In the genomic region with DNA sequence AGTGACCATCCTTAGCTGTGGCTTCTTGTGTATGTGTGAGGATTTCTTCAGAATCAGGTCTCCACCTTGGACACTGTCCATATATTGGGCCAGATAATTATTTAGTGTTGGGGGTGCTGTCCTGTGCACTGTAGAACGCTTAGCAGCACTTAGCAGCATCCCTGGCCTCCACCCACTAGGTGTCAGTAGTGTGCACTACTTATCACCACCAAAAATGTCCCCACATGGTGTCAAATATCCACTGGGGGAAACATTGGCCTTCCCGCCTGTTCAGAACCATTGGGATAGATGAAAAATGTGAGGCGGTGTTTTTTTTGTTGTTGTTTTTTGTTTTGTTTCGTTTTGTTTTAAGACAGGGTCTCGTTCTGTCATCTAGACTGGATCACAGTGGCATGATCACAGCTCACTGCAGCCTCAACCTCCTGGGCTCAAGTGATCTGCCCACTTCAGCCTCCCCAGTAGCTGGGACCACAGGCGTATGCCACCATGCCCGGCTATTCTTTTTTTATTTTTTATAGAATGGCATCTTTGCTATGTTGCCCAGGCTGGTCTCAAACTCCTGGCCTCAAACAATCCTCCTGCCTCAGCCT, we compare ENCODE assay signal across 10 cellular contexts.
DNase-seq lines count a peak whose midpoint lies in the region; ATAC-seq and TF ChIP-seq lines count a peak whose summit lies in the region.
"Had no signal": no experiment of that assay in that cellular context is flagged by ENCODE, and none has a peak within 500 bp of the region (broad histone marks: within the 10 kb centered on the region; RNA-seq: fewer than 3 reads in every experiment).

No MANE protein-coding gene starts in this region.

- DNase-seq in NCI-H748 (lab: John Stamatoyannopoulos, UW; ENCODE audit: unreplicated experiment) = peak; percentile 53
- DNase-seq in NCI-H748 treated with DMSO at 0.1 percent for 48 hours (lab: John Stamatoyannopoulos, UW) = no peak
- no peak for DNase-seq in HFFc6
- DNase-seq in NCI-H524 treated with DMSO at 0.1 percent for 48 hours (lab: John Stamatoyannopoulos, UW) = peak; percentile 6
- DNase-seq in dermis blood vessel endothelial cell = peak; percentile 33
- peak; percentile 37 for DNase-seq in stimulated activated naive CD8-positive, alpha-beta T cell treated with anti-CD3 and anti-CD28 coated beads, Interleukin-15, Interleukin-2, amounts not matched to agents 100 U/mL and 50 U/mL, for 24 hours
- no peak for DNase-seq in T-helper 2 cell treated with Interferon-gamma antibody and Interleukin-4, amounts not matched to agents 5 μg/mL and 100 μg/mL, for 36 hours (ENCODE audit: low spot score)
- no peak for DNase-seq in CD8-positive, alpha-beta T cell

- H3K4me3 ChIP-seq in CD8-positive, alpha-beta T cell (ENCODE audit: low read depth, low read length) = no peak overlapping the region

- peaks cover 6% of the 10 kb centered on the region; the same call in 1 of the 2 replicates for H3K36me3 Mint-ChIP-seq in HFFc6 (ENCODE audit: low read depth)
- H3K36me3 Mint-ChIP-seq in T-helper 2 cell treated with Interferon-gamma antibody and Interleukin-4, amounts not matched to agents 5 μg/mL and 100 μg/mL, for 36 hours (ENCODE audit: low read depth) = no peaks in the 10 kb centered on the region
- no peaks in the 10 kb centered on the region for H3K36me3 Mint-ChIP-seq in CD8-positive, alpha-beta T cell
- H3K36me3 Mint-ChIP-seq: CD4-positive, alpha-beta memory T cell had no signal

- peak; percentile 66 for TF ChIP-seq CTCF in HFFc6 (IDR thresholded peaks at IDR 0.05)
- no peak for TF ChIP-seq CTCF in CD8-positive, alpha-beta T cell (IDR thresholded peaks at IDR 0.05)

- CTCF ChIA-PET in CD8-positive, alpha-beta T cell (lab: Charles Lee) = interaction anchor here (0.9 to 1.5 kb wide), 2 partner anchors 12 to 53 kb away, joined by 3 read pairs; no protein-coding TSS in a partner anchor

- H3K27me3 Mint-ChIP-seq in HFFc6 (ENCODE audit: insufficient read depth) = no peaks in the 10 kb centered on the region; the same call in 1 of the 2 replicates
- H3K27me3 Mint-ChIP-seq in T-helper 2 cell treated with Interferon-gamma antibody and Interleukin-4, amounts not matched to agents 5 μg/mL and 100 μg/mL, for 36 hours (ENCODE audit: low read depth) = no peaks in the 10 kb centered on the region
- peaks cover 10% of the 10 kb centered on the region for H3K27me3 Mint-ChIP-seq in CD8-positive, alpha-beta T cell (ENCODE audit: low read depth)

- POLR2A ChIA-PET in CD8-positive, alpha-beta T cell (lab: Charles Lee) = no interaction called here

- no peaks in the 10 kb centered on the region for H3K9me3 Mint-ChIP-seq in HFFc6
- H3K9me3 Mint-ChIP-seq in T-helper 2 cell treated with Interferon-gamma antibody and Interleukin-4, amounts not matched to agents 5 μg/mL and 100 μg/mL, for 36 hours = no peaks in the 10 kb centered on the region
- no peaks in the 10 kb centered on the region for H3K9me3 Mint-ChIP-seq in CD8-positive, alpha-beta T cell

- H3K4me3 Mint-ChIP-seq in HFFc6 = no peak overlapping the region
- H3K4me3 Mint-ChIP-seq in T-helper 2 cell treated with Interferon-gamma antibody and Interleukin-4, amounts not matched to agents 5 μg/mL and 100 μg/mL, for 36 hours = no peak overlapping the region
- H3K4me3 Mint-ChIP-seq in CD8-positive, alpha-beta T cell = no peak overlapping the region
- H3K4me3 Mint-ChIP-seq: CD4-positive, alpha-beta memory T cell had no signal

- H3K9me3 ChIP-seq in CD8-positive, alpha-beta T cell (ENCODE audit: low read length) = no peaks in the 10 kb centered on the region
- H3K9me3 ChIP-seq: neutrophil had no signal

- intact Hi-C loops in CD8-positive, alpha-beta T cell (cut with DNase I, micrococcal nuclease) = no loop called here

- H3K27me3 ChIP-seq in CD8-positive, alpha-beta T cell (ENCODE audit: insufficient read depth, low read length) = no peaks in the 10 kb centered on the region

- H3K27ac ChIP-seq in CD8-positive, alpha-beta T cell (ENCODE audit: low read depth, low read length) = no peak overlapping the region
- H3K27ac ChIP-seq: neutrophil had no signal

- H3K36me3 ChIP-seq in CD8-positive, alpha-beta T cell (ENCODE audit: insufficient read depth, low read length) = no peaks in the 10 kb centered on the region
- H3K36me3 ChIP-seq: neutrophil had no signal

- ATAC-seq in stimulated activated naive CD8-positive, alpha-beta T cell treated with anti-CD3 and anti-CD28 coated beads, Interleukin-15, Interleukin-2, amounts not matched to agents 100 U/mL and 50 U/mL, for 24 hours = no peak
- no peak for ATAC-seq in CD8-positive, alpha-beta T cell

- H3K4me1 Mint-ChIP-seq in HFFc6 (ENCODE audit: low read depth) = peaks cover 7% of the 10 kb centered on the region
- peaks cover 3% of the 10 kb centered on the region for H3K4me1 Mint-ChIP-seq in T-helper 2 cell treated with Interferon-gamma antibody and Interleukin-4, amounts not matched to agents 5 μg/mL and 100 μg/mL, for 36 hours (ENCODE audit: low read depth)
- H3K4me1 Mint-ChIP-seq in CD8-positive, alpha-beta T cell (ENCODE audit: low read depth) = no peaks in the 10 kb centered on the region

- no peaks in the 10 kb centered on the region for H3K4me1 ChIP-seq in CD8-positive, alpha-beta T cell (ENCODE audit: insufficient read depth, low read length)

- no peak overlapping the region for H3K27ac Mint-ChIP-seq in HFFc6
- H3K27ac Mint-ChIP-seq in T-helper 2 cell treated with Interferon-gamma antibody and Interleukin-4, amounts not matched to agents 5 μg/mL and 100 μg/mL, for 36 hours = no peak overlapping the region
- H3K27ac Mint-ChIP-seq in CD8-positive, alpha-beta T cell = no peak overlapping the region
- H3K27ac Mint-ChIP-seq: CD4-positive, alpha-beta memory T cell had no signal

Comparison
In these comparisons a context has a peak if more than half of its experiments do, and no peak if none do; other contexts are left out.
1. DNase-seq: peak in NCI-H748 (single experiment), NCI-H524 treated with DMSO at 0.1 percent for 48 hours (single experiment), dermis blood vessel endothelial cell (single experiment) and stimulated activated naive CD8-positive, alpha-beta T cell treated with anti-CD3 and anti-CD28 coated beads, Interleukin-15, Interleukin-2, amounts not matched to agents 100 U/mL and 50 U/mL, for 24 hours (single experiment); none in NCI-H748 treated with DMSO at 0.1 percent for 48 hours (single experiment), HFFc6 (single experiment), T-helper 2 cell treated with Interferon-gamma antibody and Interleukin-4, amounts not matched to agents 5 μg/mL and 100 μg/mL, for 36 hours (single experiment) and CD8-positive, alpha-beta T cell (0 of 7).